ENCODE assay signal across 26 cellular contexts in the genomic region with DNA sequence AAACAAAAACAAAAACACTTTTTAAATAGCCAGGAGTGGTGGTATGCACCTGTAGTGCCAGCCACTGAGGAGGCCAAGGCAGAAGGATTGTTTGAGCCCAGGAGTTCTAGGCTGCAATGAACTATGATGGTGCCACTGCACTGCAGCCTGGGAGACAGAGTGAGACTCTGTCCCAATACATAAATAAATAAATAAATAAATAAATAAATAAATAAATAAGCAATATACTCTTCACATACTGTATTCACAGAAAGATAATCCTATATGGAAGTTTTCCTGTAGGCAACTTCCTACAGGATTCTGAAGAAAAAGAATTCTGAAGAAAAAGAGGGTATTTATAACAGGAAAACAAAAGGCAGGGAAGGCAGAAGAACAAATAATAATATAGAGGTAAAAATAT.
"Had no signal": no experiment of that assay in that cellular context is flagged by ENCODE, and none has a peak within 500 bp of the region (broad histone marks: within the 10 kb centered on the region; RNA-seq: fewer than 3 reads in every experiment).

No MANE protein-coding gene starts in this region.

- FAIRE-seq: urothelium cell line had no signal

- H3K27ac ChIP-seq: stomach, suprapubic skin, testis, thoracic aorta, thyroid gland, tibial artery, tibial nerve, transverse colon, upper lobe of left lung, upper lobe of right lung, uterus, vagina had no signal

- H3K9me3 ChIP-seq: suprapubic skin, testis, thoracic aorta, thyroid gland, tibial artery, transverse colon, upper lobe of left lung, upper lobe of right lung, uterus, vagina had no signal

- H3K36me3 ChIP-seq: stomach, suprapubic skin, thoracic aorta, thyroid gland, tibial artery, tibial nerve, transverse colon, upper lobe of left lung, upper lobe of right lung, uterus, vagina had no signal

- H3K4me1 ChIP-seq: stomach, suprapubic skin, testis, thyroid gland, tibial artery, tibial nerve, transverse colon, upper lobe of left lung, upper lobe of right lung, uterus, vagina had no signal

- H3K4me3 ChIP-seq: stomach, suprapubic skin, testis, thoracic aorta, thyroid gland, tibial artery, tibial nerve, transverse colon, upper lobe of left lung, upper lobe of right lung, uterus, vagina had no signal

- DNase-seq: stimulated activated CD4-positive, alpha-beta T cell treated with anti-CD3 and anti-CD28 coated beads, Interleukin-2, amount 100 ng/mL, for 48 hours; stimulated activated CD4-positive, alpha-beta T cell treated with anti-CD3 and anti-CD28 coated beads, Interleukin-4, amount 100 ng/mL, for 1 hour; stimulated activated CD4-positive, alpha-beta T cell treated with anti-CD3 and anti-CD28 coated beads, Interleukin-4, amount 100 ng/mL, for 24 hours; stimulated activated CD4-positive, alpha-beta T cell treated with anti-CD3 and anti-CD28 coated beads, Interleukin-4, amount 100 ng/mL, for 4 hours; stimulated activated CD8-positive, alpha-beta memory T cell treated with anti-CD3 and anti-CD28 coated beads, Interleukin-4, amount 100 ng/mL, for 48 hours; stimulated activated naive B cell treated with anti-CD40 and anti-IgM and Interleukin-4, amounts not matched to agents 10 μg/mL and 1 μg/mL and 100 μg/mL, for 72 hours; stimulated activated naive CD4-positive, alpha-beta T cell; stimulated activated naive CD8-positive, alpha-beta T cell treated with anti-CD3 and anti-CD28 coated beads, Interleukin-15, amount 100 ng/mL, for 72 hours; stimulated activated naive CD8-positive, alpha-beta T cell treated with anti-CD3 and anti-CD28 coated beads, Interleukin-15, Interleukin-2, amounts not matched to agents 100 U/mL and 50 U/mL, for 24 hours; stomach; substantia nigra; testis; thyroid gland; tibial artery; transverse colon; trophoblast cell; upper lobe of left lung; upper lobe of right lung; uterus had no signal

- ATAC-seq: stimulated activated effector memory CD8-positive, alpha-beta T cell treated with anti-CD3 and anti-CD28 coated beads, Interleukin-12 subunit alpha, Interleukin-12 subunit beta, amount 100 ng/mL, for 72 hours; stimulated activated memory B cell treated with anti-CD40 and anti-IgM and Interleukin-4, amounts not matched to agents 10 μg/mL and 1 μg/mL and 100 μg/mL, for 72 hours; stimulated activated naive B cell treated with anti-CD40 and anti-IgM and Interleukin-4, amounts not matched to agents 10 μg/mL and 1 μg/mL and 100 μg/mL, for 72 hours; stimulated activated naive CD8-positive, alpha-beta T cell treated with anti-CD3 and anti-CD28 coated beads, Interleukin-15, amount 100 ng/mL, for 72 hours; stimulated activated naive CD8-positive, alpha-beta T cell treated with anti-CD3 and anti-CD28 coated beads, Interleukin-15, Interleukin-2, amounts not matched to agents 100 U/mL and 50 U/mL, for 24 hours; upper lobe of right lung had no signal
